In the genomic region with DNA sequence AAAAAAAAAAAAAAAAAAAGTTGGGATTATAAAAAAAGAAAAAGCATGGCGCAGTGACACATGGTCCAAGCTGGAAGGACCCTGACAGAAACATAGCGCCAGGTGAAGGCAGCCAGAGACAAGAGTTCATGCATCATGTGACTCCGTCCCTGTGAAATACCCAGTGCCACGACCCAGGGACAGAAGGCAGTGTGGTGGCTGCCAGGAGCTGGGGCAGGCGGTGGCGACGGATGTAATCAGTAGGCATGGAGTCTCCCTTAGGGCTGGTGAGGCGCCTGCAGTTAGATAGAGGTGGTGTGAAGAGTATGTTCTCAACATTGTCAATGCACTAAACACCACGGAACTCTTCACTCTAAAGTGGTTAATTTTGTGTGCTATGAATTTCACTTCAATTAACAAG, we compare ENCODE assay signal across 19 cellular contexts. TPM values are rescaled to one million over a fixed set of nuclear protein-coding genes. Genes with fewer than 3 reads are reported as not detected.
A peak's percentile ranks its signal among the peaks of the same experiment; 100 is the strongest.
DNase-seq lines count a peak whose midpoint lies in the region; ATAC-seq and TF ChIP-seq lines count a peak whose summit lies in the region.
"Had no signal": no experiment of that assay in that cellular context is flagged by ENCODE, and none has a peak within 500 bp of the region (broad histone marks: within the 10 kb centered on the region; RNA-seq: fewer than 3 reads in every experiment).

No MANE protein-coding gene starts in this region.

- peaks cover 19% of the 10 kb centered on the region for H3K4me1 Mint-ChIP-seq in chondrocyte (ENCODE audit: low read depth)
- H3K4me1 Mint-ChIP-seq in MCF 10A (ENCODE audit: insufficient read depth, unreplicated experiment), result no peaks in the 10 kb centered on the region

- H3K27me3 ChIP-seq in right atrium auricular region (no peaks in the 10 kb centered on the region), psoas muscle (ENCODE audit: insufficient read depth in 3 of 3, low read length in 2 of 3) (peaks cover 0 to 5% (median 5%) of the 10 kb centered on the region in 3 donors), H7 (ENCODE audit: control insufficient read depth, insufficient read depth, low read length) (no peaks in the 10 kb centered on the region)

- H3K27ac Mint-ChIP-seq in chondrocyte (ENCODE audit: unreplicated experiment), result no peak overlapping the region
- no peak overlapping the region for H3K27ac Mint-ChIP-seq in MCF 10A (ENCODE audit: low read depth, unreplicated experiment)
- H3K27ac Mint-ChIP-seq: CD8-positive, alpha-beta memory T cell; HFFc6 had no signal

- no peaks in the 10 kb centered on the region for H3K27me3 Mint-ChIP-seq in chondrocyte (ENCODE audit: low read depth)
- no peaks in the 10 kb centered on the region for H3K27me3 Mint-ChIP-seq in MCF 10A (ENCODE audit: insufficient read depth, unreplicated experiment)
- H3K27me3 Mint-ChIP-seq: CD8-positive, alpha-beta memory T cell had no signal

- DNase-seq in Right ventricle myocardium inferior (ENCODE audit: missing footprints), result no peak
- no peak for DNase-seq in right atrium auricular region (ENCODE audit: low spot score)
- DNase-seq in NCI-H69 (lab: John Stamatoyannopoulos, UW), result peak; percentile 31
- DNase-seq in chondrocyte (ENCODE audit: low spot score), result peak; percentile 55
- DNase-seq in psoas muscle, result peak; percentile 1 to 15
- no peak for DNase-seq in MCF 10A (ENCODE audit: unreplicated experiment)
- DNase-seq in H7, result no peak
- DNase-seq in activated CD4-positive, alpha-beta T cell treated with anti-CD3 and anti-CD28 coated beads, Interleukin-2, amount 50 U/mL, for 48 hours, result no peak
- DNase-seq: C1 segment of cervical spinal cord; CD8-positive, alpha-beta memory T cell; DMS79; HFFc6; KBM-7; NCI-H1694; NCI-H2107; NCI-H226; NCI-H524 treated with DMSO at 0.1 percent for 48 hours; SHP77 had no signal

- intact Hi-C loops in Right ventricle myocardium inferior (cut with DNase I) (no loop called here), psoas muscle (cut with DNase I) (no loop called here), MCF 10A (cut with micrococcal nuclease) (no loop called here)

- no peak overlapping the region for H3K27ac ChIP-seq in right atrium auricular region
- no peak overlapping the region for H3K27ac ChIP-seq in psoas muscle

- ATAC-seq in Right ventricle myocardium inferior, result peak; percentile 69
- ATAC-seq in psoas muscle, result no peak
- ATAC-seq: HepG2 had no signal

- no TSS peak for BruUV-seq in MCF 10A (replicated peaks; lab: Mats Ljungman, UMichigan)

- H3K4me1 ChIP-seq in right atrium auricular region, result peaks cover 0 to 14% of the 10 kb centered on the region in 2 donors
- H3K4me1 ChIP-seq in psoas muscle, result no peaks in the 10 kb centered on the region

- H3K4me3 ChIP-seq in right atrium auricular region, result no peak overlapping the region
- no peak overlapping the region for H3K4me3 ChIP-seq in psoas muscle
- no peak overlapping the region for H3K4me3 ChIP-seq in H7 (ENCODE audit: insufficient read depth, low read depth, low read length)

- H3K36me3 Mint-ChIP-seq in chondrocyte (ENCODE audit: low read depth), result no peaks in the 10 kb centered on the region
- H3K36me3 Mint-ChIP-seq in MCF 10A (ENCODE audit: insufficient read depth, unreplicated experiment), result no peaks in the 10 kb centered on the region

- H3K9me3 ChIP-seq in right atrium auricular region (no peaks in the 10 kb centered on the region), psoas muscle (no peaks in the 10 kb centered on the region)

- POLR2A ChIA-PET in MCF 10A (lab: Yijun Ruan, JAX), result no interaction called here

- TF ChIP-seq CTCF in right atrium auricular region (IDR thresholded peaks at IDR 0.05), result no peak
- TF ChIP-seq CTCF in chondrocyte (IDR thresholded peaks at IDR 0.05), result no peak
- TF ChIP-seq CTCF in psoas muscle (IDR thresholded peaks at IDR 0.05), result no peak
- TF ChIP-seq CTCF in MCF 10A (IDR thresholded peaks at IDR 0.05; ENCODE audit: unreplicated experiment), result no peak

- H3K9me3 Mint-ChIP-seq in chondrocyte (ENCODE audit: low read depth), result no peaks in the 10 kb centered on the region
- H3K9me3 Mint-ChIP-seq in MCF 10A (ENCODE audit: unreplicated experiment), result no peaks in the 10 kb centered on the region
- H3K9me3 Mint-ChIP-seq: CD8-positive, alpha-beta memory T cell had no signal

- H3K36me3 ChIP-seq in right atrium auricular region (no peaks in the 10 kb centered on the region), psoas muscle (ENCODE audit: insufficient read depth in 1 of 2, low read depth in 1 of 2) (no peaks in the 10 kb centered on the region), H7 (replicated peaks; ENCODE audit: control insufficient read depth, insufficient read depth, low read length) (no peaks in the 10 kb centered on the region)

- 81 to 86% (median 85%) methylated on average over 9 of the region's 9 CpGs for WGBS in psoas muscle, 3 donors

- CTCF ChIA-PET in MCF 10A (lab: Yijun Ruan, JAX), result interaction anchor here (0.6 kb wide), 2 partner anchors 976 to 1346 kb away, joined by 3 read pairs; no protein-coding TSS in a partner anchor

- no peak overlapping the region for H3K4me3 Mint-ChIP-seq in chondrocyte (ENCODE audit: unreplicated experiment)
- no peak overlapping the region for H3K4me3 Mint-ChIP-seq in MCF 10A (ENCODE audit: unreplicated experiment)
- H3K4me3 Mint-ChIP-seq: HFFc6 had no signal

RNA-seq across cellular contexts. Expression of a gene that starts 43.9 kb away (rescaled TPM):
- total RNA-seq in Right ventricle myocardium inferior (7.0 TPM), right atrium auricular region (1 to 10 TPM; 2.6 to 3.7 TPM), chondrocyte (15.8 to 17.9 TPM (median 17.2 TPM) in 3 replicates), psoas muscle (1 to 10 TPM; 5.6 to 7.0 (median 6.1) TPM), MCF 10A (2022) (20.7 and 21.2 TPM in 2 replicates)
- 10 to 100 TPM in 1 of 3 donors, 1 to 10 TPM in 2; 3.6 to 11.7 (median 8.1) TPM for polyA plus RNA-seq in psoas muscle
- total RNA-seq in H7 (2014; rRNA removed; shearing (Covaris generic)), result 24.9 and 31.4 TPM in 2 replicates

Comparison
In these comparisons a context has a peak if more than half of its experiments do, and no peak if none do; other contexts are left out.
1. DNase-seq: peak in NCI-H69 (single experiment), chondrocyte (single experiment) and psoas muscle (2 of 2); none in Right ventricle myocardium inferior (single experiment), right atrium auricular region (single experiment), MCF 10A (single experiment), H7 (single experiment) and activated CD4-positive, alpha-beta T cell treated with anti-CD3 and anti-CD28 coated beads, Interleukin-2, amount 50 U/mL, for 48 hours (0 of 2).